Comparison of ENCODE assay signal across 2 cellular contexts in genomic region chr17:28315846-28316705, GRCh38.
TF ChIP-seq lines count a peak whose summit lies in the region.

No MANE protein-coding gene starts in this region.

TF ChIP-seq in IMR-90, 13 proteins besides CTCF, POLR2A, EP300 and RAD21:
- TF ChIP-seq ELK1 (IDR thresholded peaks at IDR 0.05; ENCODE audit: borderline replicate concordance, low read depth, low read length) (no peak), MAZ (IDR thresholded peaks at IDR 0.05; ENCODE audit: borderline replicate concordance, low read depth, low read length) (no peak), MAFK (IDR thresholded peaks at IDR 0.05; ENCODE audit: low read depth, low read length) (peak; percentile 61), USF2 (IDR thresholded peaks at IDR 0.05; ENCODE audit: low read depth, low read length) (no peak), BHLHE40 (IDR thresholded peaks at IDR 0.05; ENCODE audit: low read depth, low read length) (no peak), CEBPB (IDR thresholded peaks at IDR 0.05; ENCODE audit: low read depth, low read length) (no peak), MXI1 (IDR thresholded peaks at IDR 0.05; ENCODE audit: borderline replicate concordance, low read depth, low read length) (no peak)

TF ChIP-seq in K562, 482 proteins besides CTCF, POLR2A, EP300 and RAD21 (continues in another document):
- TF ChIP-seq TRIM25 (IDR thresholded peaks at IDR 0.05; ENCODE audit: borderline replicate concordance) (no peak), TSHZ1 (CRISPR knock-in tag; IDR thresholded peaks at IDR 0.05) (no peak), PML (IDR thresholded peaks at IDR 0.05; ENCODE audit: low read length) (no peak), ZNF124 (CRISPR knock-in tag; IDR thresholded peaks at IDR 0.05) (no peak), ZNF75A (CRISPR knock-in tag; IDR thresholded peaks at IDR 0.05) (no peak), RUNX1 (IDR thresholded peaks at IDR 0.05; ENCODE audit: low read depth) (no peak), ZNF174 (CRISPR knock-in tag; IDR thresholded peaks at IDR 0.05) (no peak), DNMT1 (IDR thresholded peaks at IDR 0.05) (no peak), ZNF41 (CRISPR knock-in tag; conservative IDR thresholded peaks at IDR 0.05) (no peak), POLR2B (IDR thresholded peaks at IDR 0.05; ENCODE audit: low read depth, partially characterized antibody) (no peak), MCM7 (IDR thresholded peaks at IDR 0.05) (no peak), MEIS2 (IDR thresholded peaks at IDR 0.05; ENCODE audit: partially characterized antibody) (peak; percentile 80), RFX1 (IDR thresholded peaks at IDR 0.05) (no peak), CBX2 (IDR thresholded peaks at IDR 0.05; ENCODE audit: insufficient read depth, low read length, poor library complexity, severe bottlenecking) (no peak), ATF3 (IDR thresholded peaks at IDR 0.05) (no peak), ATF3 (CRISPR knock-in tag; conservative IDR thresholded peaks at IDR 0.05) (no peak), STAT5B (CRISPR knock-in tag; IDR thresholded peaks at IDR 0.05) (no peak), MAFK (IDR thresholded peaks at IDR 0.05; ENCODE audit: low read length) (no peak), ZNF184 (CRISPR knock-in tag; IDR thresholded peaks at IDR 0.05) (no peak), ZNF316 (IDR thresholded peaks at IDR 0.05) (peak; percentile 91), KLF1 (tag; IDR thresholded peaks at IDR 0.05) (no peak), SREBF1 (IDR thresholded peaks at IDR 0.05; ENCODE audit: borderline replicate concordance, low read depth, low read length) (no peak), YY1 (IDR thresholded peaks at IDR 0.05; ENCODE audit: borderline replicate concordance in 1 of 3, control insufficient read depth in 1 of 3, extremely low read depth in 1 of 3, insufficient read depth in 3 of 3, insufficient read length in 1 of 3, insufficient replicate concordance in 2 of 3, low read depth in 1 of 3, low read length in 2 of 3) (peak in 1 of 3 experiments; percentile 28), ZNF830 (CRISPR knock-in tag; IDR thresholded peaks at IDR 0.05) (no peak), ZNF121 (CRISPR knock-in tag; conservative IDR thresholded peaks at IDR 0.05) (peak; percentile 76), ZNF384 (IDR thresholded peaks at IDR 0.05; ENCODE audit: low read depth, low read length) (peak; percentile 31; the same call in 1 of the 2 replicates), JUN (IDR thresholded peaks at IDR 0.05; ENCODE audit: borderline replicate concordance, low read depth, low read length) (no peak), JUN (CRISPR knock-in tag; IDR thresholded peaks at IDR 0.05; ENCODE audit: borderline replicate concordance) (no peak), HNRNPUL1 (IDR thresholded peaks at IDR 0.05; ENCODE audit: low read length) (no peak), TCF7L2 (IDR thresholded peaks at IDR 0.05; ENCODE audit: low read depth, low read length) (no peak), NELFE (IDR thresholded peaks at IDR 0.05; ENCODE audit: insufficient read depth, insufficient read length) (no peak), MAFF (IDR thresholded peaks at IDR 0.05; ENCODE audit: low read length) (peak; percentile 43; the same call in 1 of the 2 replicates), VEZF1 (CRISPR knock-in tag; IDR thresholded peaks at IDR 0.05) (no peak), C11orf30 (IDR thresholded peaks at IDR 0.05; ENCODE audit: low read depth) (peak; percentile 66), ZNF695 (CRISPR knock-in tag; IDR thresholded peaks at IDR 0.05) (no peak), FOXA3 (CRISPR knock-in tag; conservative IDR thresholded peaks at IDR 0.05 in 1 of 2, IDR thresholded peaks at IDR 0.05 in 1 of 2) (no peak), PTRF (tag; IDR thresholded peaks at IDR 0.05) (peak; percentile 60; the same call in 1 of the 2 replicates), RBM25 (IDR thresholded peaks at IDR 0.05; ENCODE audit: low read depth, low read length, severe bottlenecking) (peak; percentile 58), JUNB (CRISPR knock-in tag; conservative IDR thresholded peaks at IDR 0.05) (no peak), KDM2B (CRISPR knock-in tag; IDR thresholded peaks at IDR 0.05) (no peak), KDM1A (IDR thresholded peaks at IDR 0.05) (peak; percentile 23 to 63; a peak in 2 of 4 replicates), ZNF551 (CRISPR knock-in tag; IDR thresholded peaks at IDR 0.05) (no peak), HDAC2 (IDR thresholded peaks at IDR 0.05) (no peak), ZNF217 (CRISPR knock-in tag; IDR thresholded peaks at IDR 0.05) (no peak), BCOR (IDR thresholded peaks at IDR 0.05) (peak; percentile 73), HIVEP1 (CRISPR knock-in tag; IDR thresholded peaks at IDR 0.05) (no peak), GTF3C2 (IDR thresholded peaks at IDR 0.05; ENCODE audit: borderline replicate concordance, extremely low read depth, insufficient read length) (no peak), MED1 (CRISPR knock-in tag; IDR thresholded peaks at IDR 0.05; ENCODE audit: borderline replicate concordance) (no peak), KHSRP (IDR thresholded peaks at IDR 0.05) (no peak)
- TF ChIP-seq, protein P1, sequence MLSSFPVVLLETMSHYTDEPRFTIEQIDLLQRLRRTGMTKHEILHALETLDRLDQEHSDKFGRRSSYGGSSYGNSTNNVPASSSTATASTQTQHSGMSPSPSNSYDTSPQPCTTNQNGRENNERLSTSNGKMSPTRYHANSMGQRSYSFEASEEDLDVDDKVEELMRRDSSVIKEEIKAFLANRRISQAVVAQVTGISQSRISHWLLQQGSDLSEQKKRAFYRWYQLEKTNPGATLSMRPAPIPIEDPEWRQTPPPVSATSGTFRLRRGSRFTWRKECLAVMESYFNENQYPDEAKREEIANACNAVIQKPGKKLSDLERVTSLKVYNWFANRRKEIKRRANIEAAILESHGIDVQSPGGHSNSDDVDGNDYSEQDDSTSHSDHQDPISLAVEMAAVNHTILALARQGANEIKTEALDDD (IDR thresholded peaks at IDR 0.05): 0 out of 2 replicates have a peak, but pooled peaks have one; percentile 29
- TF ChIP-seq, protein P2, sequence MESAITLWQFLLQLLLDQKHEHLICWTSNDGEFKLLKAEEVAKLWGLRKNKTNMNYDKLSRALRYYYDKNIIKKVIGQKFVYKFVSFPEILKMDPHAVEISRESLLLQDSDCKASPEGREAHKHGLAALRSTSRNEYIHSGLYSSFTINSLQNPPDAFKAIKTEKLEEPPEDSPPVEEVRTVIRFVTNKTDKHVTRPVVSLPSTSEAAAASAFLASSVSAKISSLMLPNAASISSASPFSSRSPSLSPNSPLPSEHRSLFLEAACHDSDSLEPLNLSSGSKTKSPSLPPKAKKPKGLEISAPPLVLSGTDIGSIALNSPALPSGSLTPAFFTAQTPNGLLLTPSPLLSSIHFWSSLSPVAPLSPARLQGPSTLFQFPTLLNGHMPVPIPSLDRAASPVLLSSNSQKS (CRISPR knock-in tag; IDR thresholded peaks at IDR 0.05): no peak
- TF ChIP-seq, protein P3, sequence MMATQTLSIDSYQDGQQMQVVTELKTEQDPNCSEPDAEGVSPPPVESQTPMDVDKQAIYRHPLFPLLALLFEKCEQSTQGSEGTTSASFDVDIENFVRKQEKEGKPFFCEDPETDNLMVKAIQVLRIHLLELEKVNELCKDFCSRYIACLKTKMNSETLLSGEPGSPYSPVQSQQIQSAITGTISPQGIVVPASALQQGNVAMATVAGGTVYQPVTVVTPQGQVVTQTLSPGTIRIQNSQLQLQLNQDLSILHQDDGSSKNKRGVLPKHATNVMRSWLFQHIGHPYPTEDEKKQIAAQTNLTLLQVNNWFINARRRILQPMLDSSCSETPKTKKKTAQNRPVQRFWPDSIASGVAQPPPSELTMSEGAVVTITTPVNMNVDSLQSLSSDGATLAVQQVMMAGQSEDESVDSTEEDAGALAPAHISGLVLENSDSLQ (IDR thresholded peaks at IDR 0.05): peak; percentile 66
- TF ChIP-seq, protein P4, sequence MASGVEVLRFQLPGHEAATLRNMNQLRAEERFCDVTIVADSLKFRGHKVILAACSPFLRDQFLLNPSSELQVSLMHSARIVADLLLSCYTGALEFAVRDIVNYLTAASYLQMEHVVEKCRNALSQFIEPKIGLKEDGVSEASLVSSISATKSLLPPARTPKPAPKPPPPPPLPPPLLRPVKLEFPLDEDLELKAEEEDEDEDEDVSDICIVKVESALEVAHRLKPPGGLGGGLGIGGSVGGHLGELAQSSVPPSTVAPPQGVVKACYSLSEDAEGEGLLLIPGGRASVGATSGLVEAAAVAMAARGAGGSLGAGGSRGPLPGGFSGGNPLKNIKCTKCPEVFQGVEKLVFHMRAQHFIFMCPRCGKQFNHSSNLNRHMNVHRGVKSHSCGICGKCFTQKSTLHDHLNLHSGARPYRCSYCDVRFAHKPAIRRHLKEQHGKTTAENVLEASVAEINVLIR (CRISPR knock-in tag; IDR thresholded peaks at IDR 0.05): no peak
